Comparison of ENCODE assay signal across 9 cellular contexts in the genomic region with DNA sequence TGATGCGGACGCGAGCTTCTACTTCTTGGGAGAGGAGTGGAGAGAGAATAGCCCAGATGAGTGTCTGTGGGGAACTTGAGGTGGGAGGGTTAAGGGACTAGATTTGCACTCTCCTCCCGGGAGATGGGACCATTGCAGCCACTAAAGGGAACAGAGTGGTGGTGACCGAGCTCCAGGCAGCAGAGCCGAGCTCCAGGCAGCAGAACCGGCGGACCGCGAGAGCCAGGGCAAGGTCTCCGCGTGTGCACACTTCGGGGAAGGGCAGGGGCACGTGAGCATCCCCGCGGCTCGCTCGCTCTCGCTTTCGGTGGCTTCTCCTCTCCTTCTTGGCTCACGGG. TPM values are rescaled to one million over a fixed set of nuclear protein-coding genes. Genes with fewer than 3 reads are reported as not detected.
A peak's percentile ranks its signal among the peaks of the same experiment; 100 is the strongest.
DNase-seq lines count a peak whose midpoint lies in the region; ATAC-seq and TF ChIP-seq lines count a peak whose summit lies in the region.
"Had no signal": no experiment of that assay in that cellular context is flagged by ENCODE, and none has a peak within 500 bp of the region (broad histone marks: within the 10 kb centered on the region; RNA-seq: fewer than 3 reads in every experiment).

No MANE protein-coding gene starts in this region.

- H3K27ac Mint-ChIP-seq in progenitor cell of endocrine pancreas, result peak overlapping the region; percentile 85

- H3K9me3 ChIP-seq in SJSA1 (replicated peaks), result no peaks in the 10 kb centered on the region

- no peaks in the 10 kb centered on the region for H3K9me3 Mint-ChIP-seq in progenitor cell of endocrine pancreas (ENCODE audit: low read depth)

- H3K4me3 Mint-ChIP-seq in progenitor cell of endocrine pancreas (ENCODE audit: low read depth), result peak overlapping the region; percentile 92

- H3K4me1 Mint-ChIP-seq in progenitor cell of endocrine pancreas (ENCODE audit: low read depth), result peaks cover 26% of the 10 kb centered on the region

- H3K4me1 ChIP-seq in SJSA1 (replicated peaks), result peaks cover 11% of the 10 kb centered on the region

- H3K27me3 ChIP-seq in SJSA1 (replicated peaks), result peaks cover 77% of the 10 kb centered on the region

- no peak for ATAC-seq in GM21825 (IDR thresholded peaks at IDR 0.05; ENCODE audit: unreplicated experiment)
- ATAC-seq in GM18505 (IDR thresholded peaks at IDR 0.05; ENCODE audit: unreplicated experiment), result no peak
- no peak for ATAC-seq in GM21367 (IDR thresholded peaks at IDR 0.05; ENCODE audit: unreplicated experiment)

- H3K4me3 ChIP-seq in SJSA1 (peak overlapping the region; percentile 34), fibroblast of villous mesenchyme (ENCODE audit: low read depth, low read length) (peak overlapping the region; percentile 52)

- TF ChIP-seq POLR2A in GM18505 (IDR thresholded peaks at IDR 0.05; ENCODE audit: borderline replicate concordance, extremely low read depth, insufficient read depth, insufficient read length), result no peak

- no peak for TF ChIP-seq CTCF in fibroblast of villous mesenchyme (IDR thresholded peaks at IDR 0.05; ENCODE audit: insufficient read depth, low read depth, low read length)
- no peak for TF ChIP-seq CTCF in progenitor cell of endocrine pancreas (IDR thresholded peaks at IDR 0.05; ENCODE audit: unreplicated experiment)

- peaks cover 10% of the 10 kb centered on the region for H3K27me3 Mint-ChIP-seq in progenitor cell of endocrine pancreas

- H3K36me3 ChIP-seq in SJSA1, result no peaks in the 10 kb centered on the region

- peak; percentile 19 for DNase-seq in ELR (ENCODE audit: low read depth)
- DNase-seq in SJSA1 (ENCODE audit: low read depth in 1 of 2, low spot score in 2 of 2), result no peak
- DNase-seq in fibroblast of villous mesenchyme (ENCODE audit: low read depth), result no peak
- DNase-seq in progenitor cell of endocrine pancreas (ENCODE audit: low spot score, unreplicated experiment), result no peak
- DNase-seq in NCI-H2227 (lab: John Stamatoyannopoulos, UW; ENCODE audit: unreplicated experiment), result no peak

- peaks cover 16% of the 10 kb centered on the region for H3K36me3 Mint-ChIP-seq in progenitor cell of endocrine pancreas (ENCODE audit: insufficient read depth)

- H3K27ac ChIP-seq in SJSA1, result no peak overlapping the region
- H3K27ac ChIP-seq: HL-60 had no signal

RNA-seq across cellular contexts. Expression of gene IGDCC3, which starts 1.1 kb away (rescaled TPM):
- not detected in 2 replicates for total RNA-seq in SJSA1 (2014; rRNA removed; shearing (Covaris generic))
- total RNA-seq in fibroblast of villous mesenchyme, result under 0.01 TPM in 2 replicates
- total RNA-seq in progenitor cell of endocrine pancreas, result 125 and 138 TPM in 2 replicates

RNA-seq across cellular contexts. Expression of gene IGDCC4, which starts 46.0 kb away (rescaled TPM):
- total RNA-seq in SJSA1 (2014; rRNA removed; shearing (Covaris generic)), result 0.47 and 0.91 TPM in 2 replicates
- 2.9 and 3.0 TPM in 2 replicates for total RNA-seq in fibroblast of villous mesenchyme
- 11.5 and 12.8 TPM in 2 replicates for total RNA-seq in progenitor cell of endocrine pancreas

Comparison
In these comparisons a context has a peak if more than half of its experiments do, and no peak if none do; other contexts are left out.
1. RNA of gene IGDCC3, which starts 1.1 kb away (total RNA-seq): 125 to 138 TPM in progenitor cell of endocrine pancreas; not detected in SJSA1 and under 0.01 TPM in fibroblast of villous mesenchyme; every median in the first group is over 100 times any median in the second.